ENCODE assay signal across 8 cellular contexts in genomic region chr15:88638626-88639372, GRCh38. TPM values are rescaled to one million over a fixed set of nuclear protein-coding genes. Genes with fewer than 3 reads are reported as not detected.
DNase-seq lines count a peak whose midpoint lies in the region; ATAC-seq and TF ChIP-seq lines count a peak whose summit lies in the region.

Gene ISG20 (plus strand): TSS chr15:88639016. CDS start chr15:88639367, 351 bp downstream.

- H3K27ac ChIP-seq in CD4-positive, alpha-beta T cell (ENCODE audit: low read depth, low read length) = peak within 1 kb of the TSS; percentile 100
- H3K27ac ChIP-seq in effector memory CD4-positive, alpha-beta T cell (ENCODE audit: insufficient read depth, low read length, poor library complexity, severe bottlenecking) = peak within 1 kb of the TSS; percentile 98

- CTCF ChIA-PET in CD4-positive, alpha-beta T cell (lab: Charles Lee) = interaction anchor here (0.5 to 1.7 kb wide), 11 partner anchors 16 to 279 kb away, joined by 3 to 12 read pairs (median 4); partner anchors contain the start of genes AEN, MRPL46 and MRPS11
- CTCF ChIA-PET in activated CD8-positive, alpha-beta memory T cell treated with anti-CD3 and anti-CD28 coated beads for 36 hours (lab: Charles Lee) = interaction anchor here (1.0 to 1.7 kb wide), 5 partner anchors 10 to 282 kb away, joined by 3 to 12 read pairs (median 3); no protein-coding TSS in a partner anchor

- peaks cover 77% of the 10 kb centered on the region for H3K4me1 Mint-ChIP-seq in CD4-positive, alpha-beta T cell (ENCODE audit: low read depth)
- peaks cover 46% of the 10 kb centered on the region for H3K4me1 Mint-ChIP-seq in memory B cell

- H3K4me3 ChIP-seq in effector memory CD4-positive, alpha-beta T cell (ENCODE audit: insufficient read depth, low read depth, low read length, poor library complexity, severe bottlenecking) = peak within 1 kb of the TSS; percentile 53

- peaks cover 46% of the 10 kb centered on the region for H3K36me3 Mint-ChIP-seq in CD4-positive, alpha-beta T cell (ENCODE audit: low read depth)
- peaks cover 18% of the 10 kb centered on the region for H3K36me3 Mint-ChIP-seq in memory B cell

- DNase-seq in CD4-positive, alpha-beta T cell = peak; percentile 93 to 99 (median 95)
- DNase-seq in NOMO-1 (lab: John Stamatoyannopoulos, UW; ENCODE audit: unreplicated experiment in 2 of 2) = peak; percentile 92 to 94
- peak; percentile 98 to 99 (median 99) for DNase-seq in effector memory CD4-positive, alpha-beta T cell
- DNase-seq in memory B cell (ENCODE audit: low spot score in 2 of 2) = peak; percentile 88 to 94
- DNase-seq in stimulated activated CD8-positive, alpha-beta memory T cell treated with anti-CD3 and anti-CD28 coated beads, Interleukin-12 subunit alpha, Interleukin-12 subunit beta, amount 100 ng/mL, for 4 hours (ENCODE audit: low read depth) = peak; percentile 93

- H3K4me1 ChIP-seq in effector memory CD4-positive, alpha-beta T cell (ENCODE audit: control insufficient read depth, insufficient read depth, low read length, poor library complexity, severe bottlenecking) = peaks cover 77% of the 10 kb centered on the region

- intact Hi-C loops in CD4-positive, alpha-beta T cell (cut with DNase I, micrococcal nuclease) = loop anchor here in 1 of 2 experiments (1.0 kb wide), 1 partner anchor 26 kb away; no protein-coding TSS in a partner anchor

- no peaks in the 10 kb centered on the region for H3K27me3 Mint-ChIP-seq in CD4-positive, alpha-beta T cell
- no peaks in the 10 kb centered on the region for H3K27me3 Mint-ChIP-seq in memory B cell

- H3K27me3 ChIP-seq in CD4-positive, alpha-beta T cell (ENCODE audit: control insufficient read depth, insufficient read depth, low read length) = no peaks in the 10 kb centered on the region
- H3K27me3 ChIP-seq in effector memory CD4-positive, alpha-beta T cell (replicated peaks; ENCODE audit: control insufficient read depth, insufficient read depth, low read length, poor library complexity, severe bottlenecking) = no peaks in the 10 kb centered on the region

- peak within 1 kb of the TSS; percentile 92 for H3K4me3 Mint-ChIP-seq in CD4-positive, alpha-beta T cell
- H3K4me3 Mint-ChIP-seq in memory B cell = peak within 1 kb of the TSS; percentile 93

- peak; percentile 77 for ATAC-seq in CD4-positive, alpha-beta T cell (ENCODE audit: poor library complexity)
- peak; percentile 67 for ATAC-seq in GM19372 (IDR thresholded peaks at IDR 0.05; ENCODE audit: low read depth, unreplicated experiment)
- peak; percentile 72 for ATAC-seq in HG03521 (IDR thresholded peaks at IDR 0.05; ENCODE audit: unreplicated experiment)
- ATAC-seq in memory B cell (ENCODE audit: low read depth) = peak; percentile 73

- POLR2A ChIA-PET in CD4-positive, alpha-beta T cell (lab: Charles Lee) = interaction anchor here (0.5 to 1.9 kb wide), 8 partner anchors 25 to 696 kb away, joined by 3 to 19 read pairs (median 6); partner anchors contain the start of genes ABHD2, MRPL46, MRPS11 and POLG
- POLR2A ChIA-PET in activated CD8-positive, alpha-beta memory T cell treated with anti-CD3 and anti-CD28 coated beads for 36 hours (lab: Charles Lee) = interaction anchor here (0.7 to 1.7 kb wide), 7 partner anchors 10 to 450 kb away, joined by 3 to 18 read pairs (median 4); partner anchors contain the start of genes ABHD2, AEN, HAPLN3 and MRPL46

- H3K9me3 ChIP-seq in CD4-positive, alpha-beta T cell (ENCODE audit: control insufficient read depth, low read length) = no peaks in the 10 kb centered on the region
- no peaks in the 10 kb centered on the region for H3K9me3 ChIP-seq in effector memory CD4-positive, alpha-beta T cell (ENCODE audit: control insufficient read depth, low read length)

- TF ChIP-seq CTCF in CD4-positive, alpha-beta T cell (IDR thresholded peaks at IDR 0.05) = peak; percentile 65

- H3K9me3 Mint-ChIP-seq in CD4-positive, alpha-beta T cell = no peaks in the 10 kb centered on the region
- H3K9me3 Mint-ChIP-seq in memory B cell = no peaks in the 10 kb centered on the region

- H3K27ac Mint-ChIP-seq in CD4-positive, alpha-beta T cell = peak within 1 kb of the TSS; percentile 95
- H3K27ac Mint-ChIP-seq in memory B cell = peak within 1 kb of the TSS; percentile 97

- peaks cover 10% of the 10 kb centered on the region for H3K36me3 ChIP-seq in effector memory CD4-positive, alpha-beta T cell (ENCODE audit: control insufficient read depth, insufficient read depth, low read length)

RNA-seq across cellular contexts. Expression of gene ISG20, which starts in this region (rescaled TPM):
- total RNA-seq in CD4-positive, alpha-beta T cell = 100 to 1,000 TPM; 152 to 157 TPM
- total RNA-seq in activated CD8-positive, alpha-beta memory T cell treated with anti-CD3 and anti-CD28 coated beads for 36 hours = 10 to 100 TPM; 24.9 to 28.9 TPM

Comparison
In these comparisons a context has a peak if more than half of its experiments do, and no peak if none do; other contexts are left out.
1. Peak in every context shown above with its lines: DNase-seq, ATAC-seq, H3K4me3 ChIP-seq and H3K27ac ChIP-seq.
2. RNA of gene ISG20 (total RNA-seq): 152 to 157 TPM in CD4-positive, alpha-beta T cell; 24.9 to 28.9 TPM in activated CD8-positive, alpha-beta memory T cell treated with anti-CD3 and anti-CD28 coated beads for 36 hours; every median in the first group is over 4 times any median in the second.